20 cellular contexts compared by ENCODE assay signal in genomic region chr15:91952216-91952615, GRCh38.
"Had no signal": no experiment of that assay in that cellular context is flagged by ENCODE, and none has a peak within 500 bp of the region (broad histone marks: within the 10 kb centered on the region; RNA-seq: fewer than 3 reads in every experiment).

No MANE protein-coding gene starts in this region.

- H3K9me3 Mint-ChIP-seq: activated CD4-positive, alpha-beta memory T cell treated with anti-CD3 and anti-CD28 coated beads for 36 hours; activated naive CD8-positive, alpha-beta T cell treated with anti-CD3 and anti-CD28 coated beads for 36 hours; WTC11 had no signal

- ATAC-seq: left lung; stimulated activated naive B cell treated with anti-CD40 and anti-IgM and Interleukin-4, amounts not matched to agents 10 μg/mL and 1 μg/mL and 100 μg/mL, for 72 hours; WTC11 had no signal

- H3K4me3 ChIP-seq: left lung, spleen, tibial artery had no signal

- H3K9me3 ChIP-seq: left lung, spleen, tibial artery had no signal

- FAIRE-seq: frontal cortex, urothelium cell line had no signal

- H3K27ac Mint-ChIP-seq: activated CD4-positive, alpha-beta memory T cell treated with anti-CD3 and anti-CD28 coated beads for 36 hours; activated naive CD8-positive, alpha-beta T cell treated with anti-CD3 and anti-CD28 coated beads for 36 hours; stimulated activated naive B cell treated with anti-CD40 and anti-IgM and Interleukin-4, amounts not matched to agents 10 μg/mL and 1 μg/mL and 100 μg/mL, for 72 hours had no signal

- H3K4me3 Mint-ChIP-seq: activated CD4-positive, alpha-beta memory T cell treated with anti-CD3 and anti-CD28 coated beads for 36 hours; activated naive CD8-positive, alpha-beta T cell treated with anti-CD3 and anti-CD28 coated beads for 36 hours; dendritic cell treated with granulocyte-macrophage colony-stimulating factor and Interleukin-4, amounts not matched to agents 40 ng/mL and 50 ng/mL, for 4 days; stimulated activated naive B cell treated with anti-CD40 and anti-IgM and Interleukin-4, amounts not matched to agents 10 μg/mL and 1 μg/mL and 100 μg/mL, for 72 hours; WTC11 had no signal

- H3K36me3 ChIP-seq: left lung, spleen, tibial artery had no signal

- H3K27me3 Mint-ChIP-seq: activated CD4-positive, alpha-beta memory T cell treated with anti-CD3 and anti-CD28 coated beads for 36 hours; activated naive CD8-positive, alpha-beta T cell treated with anti-CD3 and anti-CD28 coated beads for 36 hours; dendritic cell treated with granulocyte-macrophage colony-stimulating factor and Interleukin-4, amounts not matched to agents 40 ng/mL and 50 ng/mL, for 4 days had no signal

- DNase-seq: activated CD4-positive, alpha-beta memory T cell treated with anti-CD3 and anti-CD28 coated beads for 36 hours; activated CD4-positive, alpha-beta T cell treated with anti-CD3 and anti-CD28 coated beads for 4 hours; activated naive CD4-positive, alpha-beta T cell; activated naive CD8-positive, alpha-beta T cell treated with anti-CD3 and anti-CD28 coated beads for 36 hours; amniotic stem cell; effector CD8-positive, alpha-beta T cell; hypothalamus; islet precursor cell; left lung; occipital lobe; posterior cingulate gyrus; retina; spleen; stimulated activated CD4-positive, alpha-beta T cell treated with anti-CD3 and anti-CD28 coated beads, Interleukin-4, amount 100 ng/mL, for 4 hours; stimulated activated naive B cell treated with anti-CD40 and anti-IgM and Interleukin-4, amounts not matched to agents 10 μg/mL and 1 μg/mL and 100 μg/mL, for 72 hours; tibial artery had no signal

- H3K27ac ChIP-seq: left lung, spleen, tibial artery had no signal

- H3K36me3 Mint-ChIP-seq: activated CD4-positive, alpha-beta memory T cell treated with anti-CD3 and anti-CD28 coated beads for 36 hours; activated naive CD8-positive, alpha-beta T cell treated with anti-CD3 and anti-CD28 coated beads for 36 hours; stimulated activated naive B cell treated with anti-CD40 and anti-IgM and Interleukin-4, amounts not matched to agents 10 μg/mL and 1 μg/mL and 100 μg/mL, for 72 hours; WTC11 had no signal

- H3K27me3 ChIP-seq: left lung, tibial artery had no signal
